Comparison of ENCODE assay signal across 1 cellular context in the genomic region with DNA sequence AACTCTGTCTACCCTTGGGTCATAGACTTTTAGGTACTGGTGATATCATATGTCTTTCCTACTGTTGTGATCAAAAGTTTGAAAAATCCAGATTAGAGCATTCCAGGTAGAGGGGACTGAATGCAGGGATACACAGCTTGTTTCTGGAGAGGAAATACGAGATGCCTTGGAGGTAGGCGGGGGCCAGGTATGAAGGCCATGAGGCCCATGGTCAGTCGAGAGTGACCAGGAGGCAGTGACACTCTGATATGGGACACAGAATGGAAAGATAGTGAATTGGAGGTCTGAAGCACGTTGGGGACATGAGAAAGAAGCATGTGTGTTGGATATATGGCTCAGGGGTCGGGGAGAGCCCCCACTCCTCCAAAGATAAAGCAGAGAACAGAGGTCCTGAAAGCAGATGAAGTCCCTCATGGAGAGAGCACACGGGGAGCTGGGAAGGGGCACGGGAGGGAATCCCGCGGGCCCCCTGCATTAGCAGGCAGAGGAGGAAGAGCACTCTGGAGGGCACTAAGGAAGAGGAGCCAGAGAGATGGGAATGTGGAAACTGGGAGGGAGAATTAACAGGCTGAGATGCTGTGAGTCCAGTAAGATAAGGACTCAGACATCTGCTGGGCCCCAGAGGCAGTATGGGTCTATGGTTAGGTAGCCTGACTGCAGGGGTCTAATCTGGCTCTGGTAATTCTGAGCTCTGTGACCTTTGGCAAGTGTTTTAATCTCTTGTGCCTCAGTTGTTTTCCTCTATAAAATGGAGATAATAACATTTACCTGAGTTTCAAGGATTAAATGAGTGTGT.
TF ChIP-seq lines count a peak whose summit lies in the region.

No MANE protein-coding gene starts in this region.

TF ChIP-seq in IMR-90, 13 proteins besides CTCF, POLR2A, EP300 and RAD21:
- TF ChIP-seq RFX5 (IDR thresholded peaks at IDR 0.05; ENCODE audit: low read depth, low read length) (no peak), CEBPB (IDR thresholded peaks at IDR 0.05; ENCODE audit: low read depth, low read length) (no peak), MAZ (IDR thresholded peaks at IDR 0.05; ENCODE audit: borderline replicate concordance, low read depth, low read length) (no peak), FOS (IDR thresholded peaks at IDR 0.05; ENCODE audit: low read depth, low read length) (no peak), CHD1 (IDR thresholded peaks at IDR 0.05; ENCODE audit: low read depth, low read length) (no peak), MAFK (IDR thresholded peaks at IDR 0.05; ENCODE audit: low read depth, low read length) (no peak), MXI1 (IDR thresholded peaks at IDR 0.05; ENCODE audit: borderline replicate concordance, low read depth, low read length) (no peak), NFE2L2 (IDR thresholded peaks at IDR 0.05; ENCODE audit: low read depth, low read length) (no peak)
- TF ChIP-seq, protein P1, sequence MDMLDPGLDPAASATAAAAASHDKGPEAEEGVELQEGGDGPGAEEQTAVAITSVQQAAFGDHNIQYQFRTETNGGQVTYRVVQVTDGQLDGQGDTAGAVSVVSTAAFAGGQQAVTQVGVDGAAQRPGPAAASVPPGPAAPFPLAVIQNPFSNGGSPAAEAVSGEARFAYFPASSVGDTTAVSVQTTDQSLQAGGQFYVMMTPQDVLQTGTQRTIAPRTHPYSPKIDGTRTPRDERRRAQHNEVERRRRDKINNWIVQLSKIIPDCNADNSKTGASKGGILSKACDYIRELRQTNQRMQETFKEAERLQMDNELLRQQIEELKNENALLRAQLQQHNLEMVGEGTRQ (IDR thresholded peaks at IDR 0.05; ENCODE audit: low read depth, low read length), result no peak
- TF ChIP-seq, protein P2, sequence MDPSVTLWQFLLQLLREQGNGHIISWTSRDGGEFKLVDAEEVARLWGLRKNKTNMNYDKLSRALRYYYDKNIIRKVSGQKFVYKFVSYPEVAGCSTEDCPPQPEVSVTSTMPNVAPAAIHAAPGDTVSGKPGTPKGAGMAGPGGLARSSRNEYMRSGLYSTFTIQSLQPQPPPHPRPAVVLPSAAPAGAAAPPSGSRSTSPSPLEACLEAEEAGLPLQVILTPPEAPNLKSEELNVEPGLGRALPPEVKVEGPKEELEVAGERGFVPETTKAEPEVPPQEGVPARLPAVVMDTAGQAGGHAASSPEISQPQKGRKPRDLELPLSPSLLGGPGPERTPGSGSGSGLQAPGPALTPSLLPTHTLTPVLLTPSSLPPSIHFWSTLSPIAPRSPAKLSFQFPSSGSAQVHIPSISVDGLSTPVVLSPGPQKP (IDR thresholded peaks at IDR 0.05; ENCODE audit: borderline replicate concordance, low read depth, low read length), result no peak
